Comparison of ENCODE assay signal across 29 cellular contexts in the genomic region with DNA sequence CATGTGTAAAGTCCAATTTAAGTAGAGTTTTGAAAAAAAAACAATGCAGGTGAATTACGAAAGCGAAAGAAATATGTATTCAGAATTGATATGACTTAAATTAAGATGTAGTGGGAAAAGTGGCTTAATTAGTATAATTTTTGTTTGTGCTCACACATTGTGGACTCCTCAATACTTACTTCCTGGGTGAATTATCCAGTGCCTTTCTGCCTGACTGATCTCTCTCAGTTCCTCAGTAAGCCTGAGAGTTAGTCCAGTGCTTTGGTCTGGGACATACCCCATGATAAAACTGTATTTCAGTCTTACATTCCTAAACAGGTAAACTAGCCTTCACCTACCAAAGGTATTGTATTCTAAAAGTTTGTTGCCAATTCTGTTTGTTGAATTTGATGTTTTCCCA. TPM values are rescaled to one million over a fixed set of nuclear protein-coding genes. Genes with fewer than 3 reads are reported as not detected.
DNase-seq lines count a peak whose midpoint lies in the region; ATAC-seq, FAIRE-seq and TF ChIP-seq lines count a peak whose summit lies in the region.
"Had no signal": no experiment of that assay in that cellular context is flagged by ENCODE, and none has a peak within 500 bp of the region (broad histone marks: within the 10 kb centered on the region; RNA-seq: fewer than 3 reads in every experiment).

No MANE protein-coding gene starts in this region.

- no peak for TF ChIP-seq CTCF in pancreas (IDR thresholded peaks at IDR 0.05)

- peaks cover 2 to 3% of the 10 kb centered on the region in 2 donors for H3K9me3 Mint-ChIP-seq in activated T-cell treated with anti-CD3 and anti-CD28 coated beads, Interleukin-2, amount 50 U/mL, for 72 hours
- no peaks in the 10 kb centered on the region for H3K9me3 Mint-ChIP-seq in activated T-helper 17 cell treated with anti-CD3 and anti-CD28 coated beads, Interleukin-2, amount 50 U/mL, for 72 hours
- H3K9me3 Mint-ChIP-seq: activated B cell treated with CpG ODN at 0.5 μM for 24 hours had no signal

- peak; percentile 41 to 71 for ATAC-seq in activated T-cell treated with anti-CD3 and anti-CD28 coated beads, Interleukin-2, amount 50 U/mL, for 72 hours (replicated peaks in 1 of 2)
- peak; percentile 74 for ATAC-seq in activated T-helper 17 cell treated with anti-CD3 and anti-CD28 coated beads, Interleukin-2, amount 50 U/mL, for 72 hours (replicated peaks)
- ATAC-seq in pancreas (no peak), HG03442 (IDR thresholded peaks at IDR 0.05; ENCODE audit: unreplicated experiment) (no peak)
- ATAC-seq: left lobe of liver, right cardiac atrium had no signal

- peak overlapping the region; percentile 45 to 79 for H3K4me3 Mint-ChIP-seq in activated T-cell treated with anti-CD3 and anti-CD28 coated beads, Interleukin-2, amount 50 U/mL, for 72 hours
- peak overlapping the region; percentile 94 for H3K4me3 Mint-ChIP-seq in activated T-helper 17 cell treated with anti-CD3 and anti-CD28 coated beads, Interleukin-2, amount 50 U/mL, for 72 hours
- H3K4me3 Mint-ChIP-seq: activated B cell treated with CpG ODN at 0.5 μM for 24 hours, memory B cell had no signal

- peak overlapping the region; percentile 71 for H3K27ac Mint-ChIP-seq in activated T-cell treated with anti-CD3 and anti-CD28 coated beads, Interleukin-2, amount 50 U/mL, for 72 hours
- peak overlapping the region; percentile 99 for H3K27ac Mint-ChIP-seq in activated T-helper 17 cell treated with anti-CD3 and anti-CD28 coated beads, Interleukin-2, amount 50 U/mL, for 72 hours
- H3K27ac Mint-ChIP-seq: activated B cell treated with CpG ODN at 0.5 μM for 24 hours, memory B cell had no signal

- no peak overlapping the region for H3K4me3 ChIP-seq in pancreas
- H3K4me3 ChIP-seq: BLaER1, esophagus muscularis mucosa, tibial nerve had no signal

- no peaks in the 10 kb centered on the region for H3K27me3 ChIP-seq in pancreas
- H3K27me3 ChIP-seq: esophagus muscularis mucosa, tibial nerve had no signal

- H3K36me3 ChIP-seq in pancreas, result no peaks in the 10 kb centered on the region
- H3K36me3 ChIP-seq: BLaER1, esophagus muscularis mucosa, tibial nerve had no signal

- H3K36me3 Mint-ChIP-seq in activated T-cell treated with anti-CD3 and anti-CD28 coated beads, Interleukin-2, amount 50 U/mL, for 72 hours (ENCODE audit: insufficient read depth in 2 of 2), result peaks cover 0 to 5% of the 10 kb centered on the region in 2 donors
- no peaks in the 10 kb centered on the region for H3K36me3 Mint-ChIP-seq in activated T-helper 17 cell treated with anti-CD3 and anti-CD28 coated beads, Interleukin-2, amount 50 U/mL, for 72 hours (ENCODE audit: low read depth)

- no peak for DNase-seq in activated T-cell treated with anti-CD3 and anti-CD28 coated beads, Interleukin-2, amount 50 U/mL, for 72 hours
- DNase-seq in activated T-cell treated with anti-CD3 and anti-CD28 coated beads for 4 hours (no peak), GM18507 (ENCODE audit: extremely low spot score, insufficient read length, low read depth) (no peak), pancreas (no peak), islet precursor cell (no peak)
- DNase-seq: activated B cell treated with CpG ODN at 0.5 μM for 24 hours; amniotic stem cell; DMS153; foreskin fibroblast; H7; MM.1S; NCI-H1105 treated with DMSO at 0.1 percent for 48 hours; NCI-H187 treated with DMSO at 0.1 percent for 48 hours; NCI-H2171; posterior cingulate gyrus; right cardiac atrium; stimulated activated CD4-positive, alpha-beta T cell treated with anti-CD3 and anti-CD28 coated beads, Interleukin-2, amount 100 ng/mL, for 24 hours; stimulated activated CD8-positive, alpha-beta memory T cell treated with anti-CD3 and anti-CD28 coated beads, Interleukin-4, amount 100 ng/mL, for 48 hours; SW 1271 had no signal

- peak; percentile 45 for FAIRE-seq in GM18507 (lab: Jason Lieb, UNC)
- FAIRE-seq in pancreas (lab: Jason Lieb, UNC), result peak; percentile 89
- FAIRE-seq: endometrium had no signal

- peaks cover 38% of the 10 kb centered on the region for H3K4me1 Mint-ChIP-seq in activated T-cell treated with anti-CD3 and anti-CD28 coated beads, Interleukin-2, amount 50 U/mL, for 72 hours (ENCODE audit: low read depth)
- H3K4me1 Mint-ChIP-seq in activated T-helper 17 cell treated with anti-CD3 and anti-CD28 coated beads, Interleukin-2, amount 50 U/mL, for 72 hours, result peaks cover 19% of the 10 kb centered on the region

- peaks cover 6% of the 10 kb centered on the region for H3K27me3 Mint-ChIP-seq in activated T-cell treated with anti-CD3 and anti-CD28 coated beads, Interleukin-2, amount 50 U/mL, for 72 hours (ENCODE audit: low read depth)
- H3K27me3 Mint-ChIP-seq in activated T-helper 17 cell treated with anti-CD3 and anti-CD28 coated beads, Interleukin-2, amount 50 U/mL, for 72 hours, result no peaks in the 10 kb centered on the region
- H3K27me3 Mint-ChIP-seq: activated B cell treated with CpG ODN at 0.5 μM for 24 hours, memory B cell had no signal

- no peaks in the 10 kb centered on the region for H3K9me3 ChIP-seq in pancreas
- H3K9me3 ChIP-seq: tibial nerve had no signal

- intact Hi-C loops in pancreas (cut with DNase I), result no loop called here

- 89 to 91% methylated on average over 2 of the region's 2 CpGs for WGBS in pancreas, 2 donors

- no peaks in the 10 kb centered on the region for H3K4me1 ChIP-seq in pancreas
- H3K4me1 ChIP-seq: BLaER1, esophagus muscularis mucosa, tibial nerve had no signal

- no peak overlapping the region for H3K27ac ChIP-seq in pancreas
- H3K27ac ChIP-seq: BLaER1, esophagus muscularis mucosa, tibial nerve had no signal

RNA-seq across cellular contexts. Expression of a gene that starts 8.4 kb away (rescaled TPM):
- total RNA-seq in activated T-cell treated with anti-CD3 and anti-CD28 coated beads, Interleukin-2, amount 50 U/mL, for 72 hours, result not detected
- total RNA-seq in activated T-helper 17 cell treated with anti-CD3 and anti-CD28 coated beads, Interleukin-2, amount 50 U/mL, for 72 hours, result not detected
- total RNA-seq in pancreas, result not detected
- polyA plus RNA-seq in pancreas, result not detected
- total RNA-seq: activated B cell treated with CpG ODN at 0.5 μM for 24 hours, cerebellum, dermis microvascular lymphatic vessel endothelial cell, esophagus muscularis mucosa, left lobe of liver, tibial nerve had no signal
- polyA plus RNA-seq: right cardiac atrium had no signal

RNA-seq across cellular contexts. Expression of a gene that starts 50.6 kb away (rescaled TPM):
- total RNA-seq in activated T-cell treated with anti-CD3 and anti-CD28 coated beads, Interleukin-2, amount 50 U/mL, for 72 hours, result 10 to 100 TPM in 1 of 2 donors, 1 to 10 TPM in 1; 9.9 to 10.1 TPM
- total RNA-seq in activated T-helper 17 cell treated with anti-CD3 and anti-CD28 coated beads, Interleukin-2, amount 50 U/mL, for 72 hours, result 10 to 100 TPM in 1 of 2 donors, 1 to 10 TPM in 1; 9.5 to 17.3 TPM
- total RNA-seq in pancreas, result 1 to 10 TPM; 3.9 to 7.8 (median 4.7) TPM
- polyA plus RNA-seq in pancreas, result 1 to 10 TPM; 1.3 to 1.8 TPM

Comparison
In these comparisons a context has a peak if more than half of its experiments do, and no peak if none do; other contexts are left out.
1. ATAC-seq: peak in activated T-cell treated with anti-CD3 and anti-CD28 coated beads, Interleukin-2, amount 50 U/mL, for 72 hours (2 of 2) and activated T-helper 17 cell treated with anti-CD3 and anti-CD28 coated beads, Interleukin-2, amount 50 U/mL, for 72 hours (single experiment); none in pancreas (0 of 4) and HG03442 (single experiment).